In genomic region chr5:120808135-120808534, GRCh38 we compare ENCODE assay signal across 1 cellular context.
TF ChIP-seq lines count a peak whose summit lies in the region.

No MANE protein-coding gene starts in this region.

TF ChIP-seq in GM23338, 12 proteins besides CTCF, POLR2A, EP300 and RAD21 (continued from another document):
- TF ChIP-seq ZNF462 (CRISPR knock-in tag; IDR thresholded peaks at IDR 0.05): no peak
- TF ChIP-seq POLR2AphosphoS5 (IDR thresholded peaks at IDR 0.05; ENCODE audit: low read depth): no peak
- no peak for TF ChIP-seq ZNF114 (CRISPR knock-in tag; IDR thresholded peaks at IDR 0.05)
- no peak for TF ChIP-seq CREB1 (CRISPR knock-in tag; IDR thresholded peaks at IDR 0.05; ENCODE audit: low read depth)
- TF ChIP-seq EZH2 (IDR thresholded peaks at IDR 0.05; ENCODE audit: low read depth, unreplicated experiment): no peak
- no peak for TF ChIP-seq STAT1 (IDR thresholded peaks at IDR 0.05; ENCODE audit: unreplicated experiment)
- TF ChIP-seq EZH2phosphoT487 (IDR thresholded peaks at IDR 0.05; ENCODE audit: unreplicated experiment): no peak
- TF ChIP-seq ETS1 (IDR thresholded peaks at IDR 0.05): no peak
- TF ChIP-seq NANOG (IDR thresholded peaks at IDR 0.05; ENCODE audit: borderline replicate concordance): no peak
- no peak for TF ChIP-seq ZNF331 (CRISPR knock-in tag; IDR thresholded peaks at IDR 0.05; ENCODE audit: low read depth)
